8 cellular contexts compared by ENCODE assay signal in the genomic region with DNA sequence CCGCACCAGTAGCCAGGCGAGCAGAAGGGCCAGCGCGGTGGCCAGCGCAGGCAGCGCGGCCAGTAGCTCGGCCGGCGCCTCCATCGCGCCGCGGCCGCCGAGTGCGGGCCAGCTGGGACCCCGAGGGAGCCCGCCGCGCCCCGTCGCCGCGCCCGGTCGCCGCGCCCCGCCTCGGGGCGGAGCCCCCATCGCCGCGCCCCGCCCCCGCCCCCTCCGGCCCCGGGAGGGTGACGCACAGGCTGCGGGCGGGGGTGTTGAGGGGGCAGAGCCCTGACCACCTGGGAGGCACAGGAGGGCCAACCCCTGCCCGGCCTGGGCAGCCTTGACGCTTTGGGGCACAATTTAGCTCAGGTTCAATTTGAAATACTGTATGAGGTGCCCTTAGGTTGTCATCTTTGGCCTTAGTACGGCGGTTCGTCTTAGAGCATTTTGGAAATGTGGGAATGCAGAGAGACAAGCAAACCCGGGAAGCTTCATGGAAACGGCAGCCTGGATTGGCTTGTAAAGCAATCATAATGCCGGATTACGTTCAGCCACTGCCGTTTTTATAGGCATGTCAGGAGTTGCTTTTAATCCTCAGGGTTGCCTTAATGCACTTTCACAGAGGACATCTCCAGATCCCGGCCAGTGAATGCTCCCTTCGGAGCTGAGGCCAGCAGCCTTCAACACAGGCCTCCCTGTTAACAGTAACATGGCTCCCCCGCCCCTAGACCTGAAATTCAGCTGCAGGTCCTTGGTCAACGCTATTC. TPM values are rescaled to one million over a fixed set of nuclear protein-coding genes. Genes with fewer than 3 reads are reported as not detected.
DNase-seq lines count a peak whose midpoint lies in the region; ATAC-seq and TF ChIP-seq lines count a peak whose summit lies in the region.

TSS of gene MXRA7 (minus strand) at position 103 of the 749 bp plus-strand sequence. CDS start at position 84, 19 bp downstream.

- H3K27me3 ChIP-seq in ectodermal cell (ENCODE audit: control insufficient read depth, insufficient read depth, low read length, poor library complexity, severe bottlenecking) (peaks cover 30% of the 10 kb centered on the region), right lobe of liver (no peaks in the 10 kb centered on the region)

- H3K36me3 ChIP-seq in ectodermal cell (ENCODE audit: control insufficient read depth, insufficient read depth, low read length) (no peaks in the 10 kb centered on the region), right lobe of liver (peaks cover 0 to 27% (median 6%) of the 10 kb centered on the region in 4 donors)

- ATAC-seq in GM18498 (IDR thresholded peaks at IDR 0.05; ENCODE audit: unreplicated experiment) = peak; percentile 77
- peak; percentile 74 to 85 (median 82) for ATAC-seq in right lobe of liver
- no peak for ATAC-seq in GM18520 (IDR thresholded peaks at IDR 0.05; ENCODE audit: unreplicated experiment)

- DNase-seq in NCI-H146 (lab: John Stamatoyannopoulos, UW) (peak; percentile 74), right lobe of liver (peak; percentile 65 to 78 (median 76)), OCI-M2 (lab: John Stamatoyannopoulos, UW; ENCODE audit: unreplicated experiment) (no peak)
- DNase-seq in activated CD4-positive, alpha-beta memory T cell treated with anti-CD3 and anti-CD28 coated beads, Interleukin-2, amount 10 ng/mL, durations not matched to agents 7 days and 5 days = peak; percentile 60
- DNase-seq in stimulated activated CD4-positive, alpha-beta T cell treated with anti-CD3 and anti-CD28 coated beads, Interleukin-4, amount 100 ng/mL, for 24 hours = peak; percentile 56

- peak within 1 kb of the TSS; percentile 64 for H3K4me3 Mint-ChIP-seq in activated CD4-positive, alpha-beta memory T cell treated with anti-CD3 and anti-CD28 coated beads, Interleukin-2, amount 10 ng/mL, durations not matched to agents 7 days and 5 days

- no peak within 1 kb of the TSS for H3K27ac Mint-ChIP-seq in activated CD4-positive, alpha-beta memory T cell treated with anti-CD3 and anti-CD28 coated beads, Interleukin-2, amount 10 ng/mL, durations not matched to agents 7 days and 5 days

- H3K36me3 Mint-ChIP-seq in activated CD4-positive, alpha-beta memory T cell treated with anti-CD3 and anti-CD28 coated beads, Interleukin-2, amount 10 ng/mL, durations not matched to agents 7 days and 5 days (ENCODE audit: low read depth) = peaks cover 30% of the 10 kb centered on the region

- H3K27ac ChIP-seq in ectodermal cell (ENCODE audit: insufficient read depth, low read depth, low read length, poor library complexity, severe bottlenecking) (no peak within 1 kb of the TSS), right lobe of liver (peak within 1 kb of the TSS; percentile 50 to 73 (median 72))

- no peaks in the 10 kb centered on the region for H3K9me3 Mint-ChIP-seq in activated CD4-positive, alpha-beta memory T cell treated with anti-CD3 and anti-CD28 coated beads, Interleukin-2, amount 10 ng/mL, durations not matched to agents 7 days and 5 days

- no peak for TF ChIP-seq CTCF in right lobe of liver (IDR thresholded peaks at IDR 0.05)

- CTCF ChIA-PET in activated CD4-positive, alpha-beta memory T cell treated with anti-CD3 and anti-CD28 coated beads, Interleukin-2, amount 10 ng/mL, durations not matched to agents 7 days and 5 days (lab: Charles Lee) = interaction anchor here (1.5 to 2.3 kb wide), 2 partner anchors 87 to 188 kb away, joined by 4 to 8 read pairs; no protein-coding TSS in a partner anchor

- peaks cover 9% of the 10 kb centered on the region for H3K27me3 Mint-ChIP-seq in activated CD4-positive, alpha-beta memory T cell treated with anti-CD3 and anti-CD28 coated beads, Interleukin-2, amount 10 ng/mL, durations not matched to agents 7 days and 5 days

- no peak for TF ChIP-seq POLR2A in right lobe of liver (IDR thresholded peaks at IDR 0.05)

- H3K4me1 Mint-ChIP-seq in activated CD4-positive, alpha-beta memory T cell treated with anti-CD3 and anti-CD28 coated beads, Interleukin-2, amount 10 ng/mL, durations not matched to agents 7 days and 5 days = peaks cover 40% of the 10 kb centered on the region

- H3K4me1 ChIP-seq in ectodermal cell (ENCODE audit: control insufficient read depth, insufficient read depth, low read length) (peaks cover 26% of the 10 kb centered on the region), right lobe of liver (peaks cover 0 to 4% (median 0%) of the 10 kb centered on the region in 4 donors)

- H3K9me3 ChIP-seq in ectodermal cell (ENCODE audit: control insufficient read depth, low read length) = no peaks in the 10 kb centered on the region
- no peaks in the 10 kb centered on the region for H3K9me3 ChIP-seq in right lobe of liver

- 6 to 8% methylated on average over 55 to 56 of the region's 56 CpGs for WGBS in ectodermal cell, 2 experiments
- WGBS in right lobe of liver (ENCODE audit: insufficient coverage, low coverage, low lambda C conversion rate, missing lambda C conversion rate) = 20% methylated on average over 10 of the region's 56 CpGs

- POLR2A ChIA-PET in activated CD4-positive, alpha-beta memory T cell treated with anti-CD3 and anti-CD28 coated beads, Interleukin-2, amount 10 ng/mL, durations not matched to agents 7 days and 5 days (lab: Charles Lee) = interaction anchor here (1.1 to 7.4 kb wide), 2 partner anchors 10 to 15 kb away, joined by 3 to 59 read pairs; partner anchors contain the start of genes JMJD6 and METTL23

- intact Hi-C loops in right lobe of liver (cut with DNase I) = no loop called here

- peak within 1 kb of the TSS; percentile 50 for H3K4me3 ChIP-seq in ectodermal cell (ENCODE audit: insufficient read depth, low read depth, low read length)
- peak within 1 kb of the TSS; percentile 48 to 67 (median 58) for H3K4me3 ChIP-seq in right lobe of liver

RNA-seq across cellular contexts. Expression of gene MXRA7, which starts in this region (rescaled TPM):
- 1 to 10 TPM; 7.5 to 8.5 TPM for total RNA-seq in activated CD4-positive, alpha-beta memory T cell treated with anti-CD3 and anti-CD28 coated beads, Interleukin-2, amount 10 ng/mL, durations not matched to agents 7 days and 5 days
- 26.4 TPM for polyA plus RNA-seq in ectodermal cell (2013, experiment 1 of 4)
- polyA plus RNA-seq in ectodermal cell (2013, experiment 2 of 4) = 34.2 TPM
- 33.5 TPM for polyA plus RNA-seq in ectodermal cell (2013, experiment 3 of 4)
- 34.8 TPM for polyA plus RNA-seq in ectodermal cell (2013, experiment 4 of 4)
- total RNA-seq in right lobe of liver = 10 to 100 TPM in 5 of 6 experiments, 1 to 10 TPM in 1; 7.7 to 25.4 (median 15.3) TPM
